In genomic region chr3:194769020-194769643, GRCh38 we compare ENCODE assay signal across 8 cellular contexts.
A peak's percentile ranks its signal among the peaks of the same experiment; 100 is the strongest.
DNase-seq lines count a peak whose midpoint lies in the region; ATAC-seq and TF ChIP-seq lines count a peak whose summit lies in the region.

No MANE protein-coding gene starts in this region.

- TF ChIP-seq CTCF in AG09309 (IDR thresholded peaks at IDR 0.05; ENCODE audit: control insufficient read depth, insufficient read depth, low read depth, low read length, missing control alignments) = no peak

- ATAC-seq in GM19025 (IDR thresholded peaks at IDR 0.05; ENCODE audit: low read depth, unreplicated experiment) = peak; percentile 98
- ATAC-seq in HG03280 (IDR thresholded peaks at IDR 0.05; ENCODE audit: unreplicated experiment) = peak; percentile 98

- peak overlapping the region; percentile 2 for H3K4me3 ChIP-seq in AG09309 (ENCODE audit: control insufficient read depth, low read depth, low read length)

- DNase-seq in AG09309 (ENCODE audit: low read depth) (peak; percentile 76), NCI-H510A treated with DMSO at 0.1 percent for 48 hours (lab: John Stamatoyannopoulos, UW) (peak; percentile 98), dedifferentiated amniotic fluid mesenchymal stem cell (ENCODE audit: extremely low spot score) (peak; percentile 97), left kidney (ENCODE audit: low read depth, low spot score) (peak; percentile 98)
- peak; percentile 90 for DNase-seq in activated CD4-positive, alpha-beta T cell treated with anti-CD3 and anti-CD28 coated beads for 4 hours
- DNase-seq in stimulated activated CD4-positive, alpha-beta T cell treated with anti-CD3 and anti-CD28 coated beads, Interleukin-2, amount 100 ng/mL, for 24 hours = peak; percentile 91 to 92

Comparison
In these comparisons a context has a peak if more than half of its experiments do, and no peak if none do; other contexts are left out.
1. Peak in every context shown above with its lines: DNase-seq, ATAC-seq and H3K4me3 ChIP-seq.